22 cellular contexts compared by ENCODE assay signal in genomic region chr4:8665406-8666360, GRCh38.
A peak's percentile ranks its signal among the peaks of the same experiment; 100 is the strongest.
DNase-seq lines count a peak whose midpoint lies in the region; ATAC-seq, FAIRE-seq and TF ChIP-seq lines count a peak whose summit lies in the region.
"Had no signal": no experiment of that assay in that cellular context is flagged by ENCODE, and none has a peak within 500 bp of the region (broad histone marks: within the 10 kb centered on the region; RNA-seq: fewer than 3 reads in every experiment).

No MANE protein-coding gene starts in this region.

- no peaks in the 10 kb centered on the region for H3K36me3 ChIP-seq in kidney (ENCODE audit: control insufficient read depth in 1 of 2, insufficient read depth in 2 of 2, low read length in 2 of 2)
- H3K36me3 ChIP-seq: left lung, pancreas, right lobe of liver had no signal

- in situ Hi-C loops in G401 (cut with HindIII; ENCODE audit: low sequenced_read_pairs), result no loop called here

- no peak for TF ChIP-seq POLR2A in H54 (IDR thresholded peaks at IDR 0.05; ENCODE audit: low read depth, low read length)

- H3K9ac ChIP-seq in kidney (ENCODE audit: low read length in 2 of 2), result no peak overlapping the region

- H3K4me1 ChIP-seq in kidney (ENCODE audit: control insufficient read depth in 1 of 2, insufficient read depth in 1 of 2, low read depth in 1 of 2, low read length in 2 of 2), result no peaks in the 10 kb centered on the region
- H3K4me1 ChIP-seq: left lung, pancreas, right lobe of liver, testis had no signal

- H3K27ac ChIP-seq in kidney (ENCODE audit: low read depth in 2 of 2, low read length in 2 of 2), result no peak overlapping the region
- H3K27ac ChIP-seq: left lung, pancreas, right lobe of liver, testis had no signal

- intact Hi-C loops in kidney (cut with DNase I), result no loop called here

- no peak for ATAC-seq in GM18873 (IDR thresholded peaks at IDR 0.05; ENCODE audit: low FRiP score, unreplicated experiment)
- ATAC-seq: activated T-helper 17 cell treated with anti-CD3 and anti-CD28 coated beads, Interleukin-2, amount 50 U/mL, for 72 hours; left lung; natural killer cell; pancreas; right lobe of liver had no signal

- FAIRE-seq in H54 (lab: Jason Lieb, UNC), result no peak
- FAIRE-seq in kidney (lab: Jason Lieb, UNC), result no peak
- FAIRE-seq in urothelium cell line (lab: Jason Lieb, UNC), result no peak
- FAIRE-seq: astrocyte, pancreas had no signal

- no peak overlapping the region for H3K4me3 ChIP-seq in kidney (ENCODE audit: low read length in 2 of 2)
- H3K4me3 ChIP-seq: left lung, pancreas, right lobe of liver, testis had no signal

- H3K9me3 ChIP-seq in kidney (ENCODE audit: control insufficient read depth in 1 of 2, low read length in 2 of 2), result no peaks in the 10 kb centered on the region
- H3K9me3 ChIP-seq: left lung, pancreas, right lobe of liver, testis had no signal

- no peak for TF ChIP-seq CTCF in kidney (IDR thresholded peaks at IDR 0.05; ENCODE audit: borderline replicate concordance, extremely low read depth, insufficient read depth)

- DNase-seq in H54 (ENCODE audit: insufficient read length, low spot score), result peak; percentile 41
- peak; percentile 28 for DNase-seq in RKO (ENCODE audit: low spot score)
- DNase-seq in kidney, result peak; percentile 34
- peak; percentile 61 for DNase-seq in urothelium cell line (ENCODE audit: low spot score)
- no peak for DNase-seq in G401 (ENCODE audit: low spot score)
- DNase-seq in amniotic stem cell (lab: John Stamatoyannopoulos, UW), result no peak
- DNase-seq: activated CD4-positive, alpha-beta T cell treated with anti-CD3 and anti-CD28 coated beads, Interleukin-2, amount 50 U/mL, for 48 hours; activated CD8-positive, alpha-beta memory T cell treated with anti-CD3 and anti-CD28 coated beads, Interleukin-2, amount 50 U/mL, for 48 hours; activated naive CD8-positive, alpha-beta T cell treated with anti-CD3 and anti-CD28 coated beads for 36 hours; MM.1S; natural killer cell; NCI-H1417; NCI-H2081 treated with DMSO at 0.1 percent for 48 hours; OCI-M1; pancreas; stimulated activated naive CD4-positive, alpha-beta T cell treated with Interleukin-2 at 50 U/mL for 16 hours; testis had no signal

Comparison
In these comparisons a context has a peak if more than half of its experiments do, and no peak if none do; other contexts are left out.
1. DNase-seq: peak in H54 (single experiment), RKO (single experiment), kidney (single experiment) and urothelium cell line (single experiment); none in G401 (single experiment) and amniotic stem cell (single experiment).